ENCODE assay signal across 8 cellular contexts in the genomic region with DNA sequence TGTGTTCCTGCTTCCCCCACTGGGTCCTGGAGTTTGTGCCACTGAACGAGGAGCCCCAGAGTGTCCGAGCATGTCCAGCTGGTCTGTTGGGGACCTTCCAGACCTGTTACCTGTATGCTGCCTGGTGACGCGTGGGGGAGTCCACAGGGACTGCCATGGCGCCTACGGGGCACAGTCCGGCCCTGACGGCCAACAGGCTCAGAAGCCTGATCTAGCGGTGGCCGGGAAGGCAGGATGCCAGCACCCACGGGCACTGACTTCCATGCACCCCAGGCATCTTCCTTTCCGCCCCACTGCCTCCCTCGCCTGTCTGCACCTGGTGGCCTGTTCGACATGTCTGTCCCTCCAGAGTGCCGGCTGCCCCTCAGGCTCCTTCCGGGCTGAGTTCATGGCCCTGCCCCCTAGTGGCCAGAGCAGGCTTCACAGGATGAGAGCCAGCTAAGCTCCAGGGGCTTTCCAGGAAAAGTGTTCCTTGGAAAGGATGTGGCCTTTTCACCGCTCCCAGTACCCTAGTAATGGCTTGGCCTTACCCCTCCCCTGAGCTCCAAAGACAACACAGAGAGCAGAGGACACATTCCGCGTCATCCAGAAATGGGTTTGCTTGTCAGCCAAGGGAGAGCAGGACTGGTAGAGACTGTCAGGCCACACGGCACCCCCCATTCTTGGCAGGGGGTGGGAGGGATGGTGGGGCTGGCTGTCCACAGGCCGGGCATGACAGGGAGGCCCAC. TPM values are rescaled to one million over a fixed set of nuclear protein-coding genes. Genes with fewer than 3 reads are reported as not detected.
DNase-seq lines count a peak whose midpoint lies in the region; ATAC-seq, FAIRE-seq and TF ChIP-seq lines count a peak whose summit lies in the region.

No MANE protein-coding gene starts in this region.

- H3K27me3 ChIP-seq in A673 (replicated peaks; ENCODE audit: insufficient read depth, low read depth, low read length, poor library complexity): no peaks in the 10 kb centered on the region
- no peaks in the 10 kb centered on the region for H3K27me3 ChIP-seq in gastrocnemius medialis

- H3K9me3 ChIP-seq in A673 (ENCODE audit: low read depth, low read length, poor library complexity, severe bottlenecking) (no peaks in the 10 kb centered on the region), gastrocnemius medialis (no peaks in the 10 kb centered on the region)

- no TSS peak for BruUV-seq in A673 (replicated peaks; lab: Mats Ljungman, UMichigan)

- DNase-seq in A673 (ENCODE audit: low spot score): peak; percentile 78
- DNase-seq in GM20000 (ENCODE audit: low spot score): peak; percentile 33
- DNase-seq in RCC 7860 (ENCODE audit: low spot score): peak; percentile 43
- peak; percentile 37 for DNase-seq in activated gamma-delta T cell treated with anti-CD3 and anti-CD28 coated beads, Interleukin-2, amount 50 U/mL, for 16 hours (ENCODE audit: low read depth)
- DNase-seq in Right ventricle myocardium superior: peak; percentile 70
- DNase-seq in gastrocnemius medialis: peak in 1 of 2 donors; percentile 42

- H3K4me3 ChIP-seq in A673 (ENCODE audit: low read depth, low read length, poor library complexity, severe bottlenecking) (no peak overlapping the region), gastrocnemius medialis (no peak overlapping the region)

- in situ Hi-C loops in gastrocnemius medialis (cut with MboI; ENCODE audit: low sequenced_read_pairs in 4 of 4): loop anchor here (25.0 kb wide), 2 partner anchors 311 to 586 kb away; partner anchors contain the start of gene FES (in 4 of the 4)

- H3K36me3 ChIP-seq in A673 (ENCODE audit: insufficient read depth, low read length, poor library complexity, severe bottlenecking) (no peaks in the 10 kb centered on the region), gastrocnemius medialis (no peaks in the 10 kb centered on the region)

- H3K27ac ChIP-seq in A673 (ENCODE audit: low read depth, low read length, poor library complexity, severe bottlenecking) (no peak overlapping the region), gastrocnemius medialis (peak overlapping the region in 1 of 4 donors; percentile 14)

- ATAC-seq in Right ventricle myocardium superior (ENCODE audit: poor library complexity) (peak; percentile 64), gastrocnemius medialis (peak in 1 of 2 donors; percentile 41), HG03520 (IDR thresholded peaks at IDR 0.05; ENCODE audit: unreplicated experiment) (no peak), GM18502 (IDR thresholded peaks at IDR 0.05; ENCODE audit: poor library complexity, unreplicated experiment) (no peak)

- TF ChIP-seq POLR2A in gastrocnemius medialis (IDR thresholded peaks at IDR 0.05): no peak

- no peak for FAIRE-seq in RCC 7860 (lab: Jason Lieb, UNC)

- H3K4me1 ChIP-seq in A673 (ENCODE audit: insufficient read depth, low read length, poor library complexity, severe bottlenecking) (peaks cover 2% of the 10 kb centered on the region), gastrocnemius medialis (peaks cover 0 to 5% of the 10 kb centered on the region in 2 donors)

- peak; percentile 95 for TF ChIP-seq CTCF in A673 (conservative IDR thresholded peaks at IDR 0.05; ENCODE audit: low read depth, low read length)
- peak; percentile 81 for TF ChIP-seq CTCF in GM20000 (IDR thresholded peaks at IDR 0.05; ENCODE audit: extremely low read depth, missing control alignments)
- TF ChIP-seq CTCF in gastrocnemius medialis (IDR thresholded peaks at IDR 0.05 in 4 of 5, conservative IDR thresholded peaks at IDR 0.05 in 1 of 5): peak; percentile 49 to 78 (median 57)

- CTCF ChIA-PET in A673 (lab: Charles Lee): interaction anchor here (1.3 kb wide), 2 partner anchors 10 to 158 kb away, joined by 3 to 5 read pairs; no protein-coding TSS in a partner anchor

- intact Hi-C loops in A673 (cut with micrococcal nuclease; ENCODE audit: unreplicated experiment): no loop called here
- intact Hi-C loops in Right ventricle myocardium superior (cut with DNase I): no loop called here
- intact Hi-C loops in gastrocnemius medialis (cut with DNase I; ENCODE audit: low total_unique reads): no loop called here

- POLR2A ChIA-PET in A673 (lab: Charles Lee; ENCODE audit: low non-redundant PET): no interaction called here

RNA-seq across cellular contexts. Expression of gene NGRN, which starts 35.7 kb away (rescaled TPM):
- 125 and 135 TPM in 2 replicates for total RNA-seq in A673 (2021)
- 122 TPM for total RNA-seq in Right ventricle myocardium superior
- 100 to 1,000 TPM; 160 to 323 (median 274) TPM for total RNA-seq in gastrocnemius medialis

RNA-seq across cellular contexts. Expression of gene ZNF774, which starts 50.9 kb away (rescaled TPM):
- total RNA-seq in A673 (2021) (1.5 and 5.4 TPM in 2 replicates), Right ventricle myocardium superior (2.2 TPM), gastrocnemius medialis (10 to 100 TPM in 1 of 4 donors, 1 to 10 TPM in 3; 2.1 to 17.1 (median 5.4) TPM)

RNA-seq across cellular contexts. Expression of gene TTLL13, which starts 51.8 kb away (rescaled TPM):
- 0.33 TPM in 1 of 2 replicates, not detected in the other for total RNA-seq in A673 (2021)
- total RNA-seq in Right ventricle myocardium superior: not detected
- total RNA-seq in gastrocnemius medialis: not detected
